Comparison of ENCODE assay signal across 25 cellular contexts in the genomic region with DNA sequence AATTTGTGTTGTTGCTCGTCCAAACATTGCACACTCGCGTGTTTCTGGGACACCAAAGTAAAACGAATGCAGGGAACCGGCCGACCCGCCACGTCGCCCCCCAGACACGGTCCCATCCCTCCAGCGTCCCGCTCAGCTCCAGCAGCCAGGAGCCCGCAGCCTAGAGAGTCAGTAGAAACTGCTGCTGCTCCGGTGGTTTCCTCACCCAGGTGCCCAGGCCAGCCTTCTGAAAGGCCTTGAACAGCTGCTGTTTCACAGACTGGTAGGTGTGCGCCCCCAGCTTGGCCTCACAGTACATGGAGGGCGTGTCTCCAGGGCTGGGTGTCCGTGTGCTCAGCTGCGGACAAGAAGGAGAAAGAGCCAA.
DNase-seq lines count a peak whose midpoint lies in the region; ATAC-seq, FAIRE-seq and TF ChIP-seq lines count a peak whose summit lies in the region.
"Had no signal": no experiment of that assay in that cellular context is flagged by ENCODE, and none has a peak within 500 bp of the region (broad histone marks: within the 10 kb centered on the region; RNA-seq: fewer than 3 reads in every experiment).

No MANE protein-coding gene starts in this region.

- H3K9me3 ChIP-seq in BLaER1 (peaks cover 7% of the 10 kb centered on the region), mucosa of descending colon (no peaks in the 10 kb centered on the region)

- H3K9ac ChIP-seq in BLaER1: no peak overlapping the region

- DNase-seq in H7: peak; percentile 52
- DNase-seq in SHP77 treated with DMSO at 0.1 percent for 48 hours (lab: John Stamatoyannopoulos, UW): peak; percentile 95
- DNase-seq in mucosa of descending colon: no peak
- DNase-seq in GM12891 (ENCODE audit: insufficient read length, low spot score): no peak
- DNase-seq in stimulated activated CD8-positive, alpha-beta memory T cell treated with anti-CD3 and anti-CD28 coated beads, Interleukin-4, amount 100 ng/mL, for 48 hours: no peak
- DNase-seq: activated CD8-positive, alpha-beta memory T cell treated with anti-CD3 and anti-CD28 coated beads, Interleukin-2, amount 50 U/mL, for 4 hours; activated naive CD8-positive, alpha-beta T cell treated with anti-CD3 and anti-CD28 coated beads, Interleukin-2, amount 50 U/mL, for 24 hours; DMS 273 treated with DMSO at 0.1 percent for 48 hours; effector CD4-positive, alpha-beta T cell; HFFc6; left cardiac atrium; mesendoderm; naive B cell; NCI-H2171; NCI-H526 treated with DMSO at 0.1 percent for 48 hours; retina; Right ventricle myocardium superior; stimulated activated CD4-positive, alpha-beta T cell treated with anti-CD3 and anti-CD28 coated beads, Interleukin-4, amount 100 ng/mL, for 4 hours; stimulated activated naive CD4-positive, alpha-beta T cell treated with Interleukin-2 at 50 U/mL for 16 hours; T1000 had no signal

- no peak for TF ChIP-seq POLR2A in GM12891 (IDR thresholded peaks at IDR 0.05; ENCODE audit: low read depth, low read length)

- peaks cover 61% of the 10 kb centered on the region for H3K4me1 ChIP-seq in BLaER1
- peaks cover 4% of the 10 kb centered on the region for H3K4me1 ChIP-seq in mucosa of descending colon (ENCODE audit: low read depth)

- intact Hi-C loops in mucosa of descending colon (cut with DNase I, micrococcal nuclease): no loop called here

- ATAC-seq in mucosa of descending colon: peak; percentile 51
- ATAC-seq in HG03280 (IDR thresholded peaks at IDR 0.05; ENCODE audit: unreplicated experiment): no peak
- no peak for ATAC-seq in GM19463 (IDR thresholded peaks at IDR 0.05; ENCODE audit: unreplicated experiment)
- ATAC-seq: activated naive CD8-positive, alpha-beta T cell treated with anti-CD3 and anti-CD28 coated beads, Interleukin-2, amount 50 U/mL, for 24 hours; left cardiac atrium; WTC11 had no signal

- no peaks in the 10 kb centered on the region for H3K36me3 ChIP-seq in BLaER1
- H3K36me3 ChIP-seq in H7 (replicated peaks; ENCODE audit: control insufficient read depth, insufficient read depth, low read length): no peaks in the 10 kb centered on the region
- H3K36me3 ChIP-seq in mucosa of descending colon (ENCODE audit: low read depth): no peaks in the 10 kb centered on the region

- H3K4me3 ChIP-seq in BLaER1: no peak overlapping the region
- no peak overlapping the region for H3K4me3 ChIP-seq in H7 (ENCODE audit: insufficient read depth, low read depth, low read length)
- no peak overlapping the region for H3K4me3 ChIP-seq in mucosa of descending colon

- H3K4me2 ChIP-seq in BLaER1: peak overlapping the region; percentile 62

- TF ChIP-seq CTCF in mucosa of descending colon (IDR thresholded peaks at IDR 0.05): no peak

- H3K27me3 ChIP-seq in BLaER1 (no peaks in the 10 kb centered on the region), H7 (ENCODE audit: control insufficient read depth, insufficient read depth, low read length) (peaks cover 1% of the 10 kb centered on the region; the same call in 1 of the 2 replicates)

- no peak overlapping the region; the same call in 1 of the 2 replicates for H3K27ac ChIP-seq in BLaER1
- H3K27ac ChIP-seq: epithelial cell of prostate had no signal

- no peaks in the 10 kb centered on the region for H4K20me1 ChIP-seq in BLaER1

- no peak for FAIRE-seq in GM12891 (lab: Jason Lieb, UNC)

TF ChIP-seq in GM12891, 5 proteins besides CTCF, POLR2A, EP300 and RAD21:
- TF ChIP-seq TAF1 (IDR thresholded peaks at IDR 0.05; ENCODE audit: low read depth, low read length) (no peak), POU2F2 (IDR thresholded peaks at IDR 0.05; ENCODE audit: low read depth, low read length) (no peak), POLR2AphosphoS5 (IDR thresholded peaks at IDR 0.05; ENCODE audit: low read depth, low read length) (no peak), PAX5 (IDR thresholded peaks at IDR 0.05; ENCODE audit: insufficient read depth, low read length, severe bottlenecking) (no peak), SPI1 (IDR thresholded peaks at IDR 0.05; ENCODE audit: low read depth, low read length) (no peak)

Comparison
In these comparisons a context has a peak if more than half of its experiments do, and no peak if none do; other contexts are left out.
1. DNase-seq: peak in H7 (single experiment) and SHP77 treated with DMSO at 0.1 percent for 48 hours (single experiment); none in mucosa of descending colon (0 of 3), GM12891 (single experiment) and stimulated activated CD8-positive, alpha-beta memory T cell treated with anti-CD3 and anti-CD28 coated beads, Interleukin-4, amount 100 ng/mL, for 48 hours (single experiment).